10 cellular contexts compared by ENCODE assay signal in genomic region chr1:51690285-51690961, GRCh38.
DNase-seq lines count a peak whose midpoint lies in the region; ATAC-seq and TF ChIP-seq lines count a peak whose summit lies in the region.
"Had no signal": no experiment of that assay in that cellular context is flagged by ENCODE, and none has a peak within 500 bp of the region (broad histone marks: within the 10 kb centered on the region; RNA-seq: fewer than 3 reads in every experiment).

No MANE protein-coding gene starts in this region.

- in situ Hi-C loops in G401 (cut with HindIII; ENCODE audit: low sequenced_read_pairs), result no loop called here

- H3K4me3 ChIP-seq in RWPE2 (ENCODE audit: severe bottlenecking) (no peak overlapping the region), smooth muscle cell (no peak overlapping the region)

- H3K36me3 ChIP-seq in RWPE2 (ENCODE audit: low read depth), result no peaks in the 10 kb centered on the region
- H3K36me3 ChIP-seq in smooth muscle cell (ENCODE audit: low read depth), result no peaks in the 10 kb centered on the region

- H3K9me3 ChIP-seq in RWPE2 (ENCODE audit: severe bottlenecking), result no peaks in the 10 kb centered on the region
- no peaks in the 10 kb centered on the region for H3K9me3 ChIP-seq in smooth muscle cell (replicated peaks; ENCODE audit: low read depth)

- peaks cover 56% of the 10 kb centered on the region for H3K4me1 ChIP-seq in RWPE2 (ENCODE audit: insufficient read depth, poor library complexity, severe bottlenecking)
- peaks cover 26% of the 10 kb centered on the region for H3K4me1 ChIP-seq in foreskin keratinocyte
- H3K4me1 ChIP-seq in smooth muscle cell (ENCODE audit: low read depth), result peaks cover 10% of the 10 kb centered on the region

- TF ChIP-seq CTCF in RWPE2 (IDR thresholded peaks at IDR 0.05; ENCODE audit: poor library complexity, severe bottlenecking) (no peak), foreskin keratinocyte (conservative IDR thresholded peaks at IDR 0.05) (no peak), smooth muscle cell (IDR thresholded peaks at IDR 0.05; ENCODE audit: borderline replicate concordance, insufficient read depth, poor library complexity, severe bottlenecking) (no peak)

- peaks cover 12% of the 10 kb centered on the region for H4K20me1 ChIP-seq in smooth muscle cell (ENCODE audit: low read depth)

- H3K27ac ChIP-seq in RWPE2 (ENCODE audit: poor library complexity, severe bottlenecking), result peak overlapping the region; percentile 90
- H3K27ac ChIP-seq in foreskin keratinocyte, result peak overlapping the region; percentile 32
- peak overlapping the region; percentile 66 for H3K27ac ChIP-seq in smooth muscle cell (ENCODE audit: low read depth)

- H3K79me2 ChIP-seq in smooth muscle cell (ENCODE audit: low read depth), result peaks cover 33% of the 10 kb centered on the region

- H3F3A ChIP-seq in smooth muscle cell (ENCODE audit: low read depth), result peaks cover 5% of the 10 kb centered on the region

- H3K4me2 ChIP-seq in smooth muscle cell, result peak overlapping the region; percentile 59

- DNase-seq in NCI-H1436 (lab: John Stamatoyannopoulos, UW), result peak; percentile 2
- no peak for DNase-seq in NCI-H1436 treated with DMSO at 0.1 percent for 48 hours (lab: John Stamatoyannopoulos, UW)
- DNase-seq in RWPE2 (ENCODE audit: low spot score), result no peak
- peak in 1 of 2 donors; percentile 50 for DNase-seq in foreskin keratinocyte
- no peak for DNase-seq in smooth muscle cell (lab: John Stamatoyannopoulos, UW; ENCODE audit: unreplicated experiment)
- no peak for DNase-seq in G401 (ENCODE audit: low spot score)
- no peak for DNase-seq in NK-92 (lab: John Stamatoyannopoulos, UW; ENCODE audit: unreplicated experiment)
- DNase-seq: activated effector memory CD4-positive, alpha-beta T cell treated with anti-CD3 and anti-CD28 coated beads, Interleukin-2, amount 50 U/mL, for 16 hours; NCI-H1092 had no signal

- no peak overlapping the region for H3K9ac ChIP-seq in smooth muscle cell (ENCODE audit: low read depth)

- no peak overlapping the region for H2AFZ ChIP-seq in smooth muscle cell (ENCODE audit: low read depth)

- 61% methylated on average over 3 of the region's 3 CpGs for WGBS in smooth muscle cell (ENCODE audit: low lambda C conversion rate)

- peak; percentile 83 for ATAC-seq in RWPE2 (ENCODE audit: low read depth)
- no peak for ATAC-seq in foreskin keratinocyte
- ATAC-seq in HG02938 (IDR thresholded peaks at IDR 0.05; ENCODE audit: unreplicated experiment), result no peak

- H3K27me3 ChIP-seq in RWPE2 (ENCODE audit: insufficient read depth, poor library complexity, severe bottlenecking) (no peaks in the 10 kb centered on the region), foreskin keratinocyte (no peaks in the 10 kb centered on the region), smooth muscle cell (ENCODE audit: low read depth) (no peaks in the 10 kb centered on the region)

Comparison
In these comparisons a context has a peak if more than half of its experiments do, and no peak if none do; other contexts are left out.
1. H3K27ac ChIP-seq: peak in every context shown above with its lines; median percentile 90 in RWPE2; 66 in smooth muscle cell; 32 in foreskin keratinocyte.